ENCODE assay signal across 8 cellular contexts in genomic region chr10:97676770-97677581, GRCh38. TPM values are rescaled to one million over a fixed set of nuclear protein-coding genes. Genes with fewer than 3 reads are reported as not detected.
DNase-seq lines count a peak whose midpoint lies in the region; ATAC-seq and TF ChIP-seq lines count a peak whose summit lies in the region.

No MANE protein-coding gene starts in this region.

- H3K36me3 ChIP-seq in CD8-positive, alpha-beta T cell (ENCODE audit: insufficient read depth, low read length) = peaks cover 22% of the 10 kb centered on the region
- peaks cover 62% of the 10 kb centered on the region for H3K36me3 ChIP-seq in right atrium auricular region

- ATAC-seq in CD8-positive, alpha-beta T cell = peak; percentile 97

- DNase-seq in CD8-positive, alpha-beta T cell = peak in 6 of 7 experiments; percentile 27 to 70 (median 52)
- DNase-seq in GM19240 (ENCODE audit: insufficient read length, low spot score) (peak; percentile 71), HuH-7.5 (ENCODE audit: low spot score) (peak; percentile 77), SK-N-DZ (ENCODE audit: low spot score) (peak; percentile 57), amniotic epithelial cell (ENCODE audit: low read depth) (peak; percentile 55), right atrium auricular region (ENCODE audit: low spot score) (no peak), NCI-H524 treated with DMSO at 0.1 percent for 48 hours (lab: John Stamatoyannopoulos, UW) (no peak)
- DNase-seq in stimulated activated CD4-positive, alpha-beta T cell treated with anti-CD3 and anti-CD28 coated beads, Interleukin-1b, Interleukin-23, amount 100 ng/mL, for 4 hours (ENCODE audit: low read depth in 2 of 2) = peak; percentile 39 to 43

- CTCF ChIA-PET in CD8-positive, alpha-beta T cell (lab: Charles Lee) = interaction anchor here (0.5 to 12.1 kb wide), 20 partner anchors 9 to 192 kb away, joined by 3 to 172 read pairs (median 4); partner anchors contain the start of genes AVPI1 and ZFYVE27

- peaks cover 42% of the 10 kb centered on the region for H3K36me3 Mint-ChIP-seq in CD8-positive, alpha-beta T cell

- no peak overlapping the region for H3K27ac Mint-ChIP-seq in CD8-positive, alpha-beta T cell

- intact Hi-C loops in CD8-positive, alpha-beta T cell (cut with DNase I, micrococcal nuclease) = loop anchor here (1.0 to 10.0 kb wide), 6 partner anchors 24 to 368 kb away; no protein-coding TSS in a partner anchor

- H3K27me3 ChIP-seq in CD8-positive, alpha-beta T cell (ENCODE audit: insufficient read depth, low read length) = no peaks in the 10 kb centered on the region
- H3K27me3 ChIP-seq in right atrium auricular region = no peaks in the 10 kb centered on the region

- peak; percentile 91 for TF ChIP-seq CTCF in CD8-positive, alpha-beta T cell (IDR thresholded peaks at IDR 0.05)
- TF ChIP-seq CTCF in right atrium auricular region (IDR thresholded peaks at IDR 0.05) = peak; percentile 86 to 89

- H3K4me3 ChIP-seq in CD8-positive, alpha-beta T cell (ENCODE audit: low read depth, low read length) = no peak overlapping the region
- no peak overlapping the region for H3K4me3 ChIP-seq in right atrium auricular region

- no peaks in the 10 kb centered on the region for H3K27me3 Mint-ChIP-seq in CD8-positive, alpha-beta T cell (ENCODE audit: low read depth)

- H3K9me3 Mint-ChIP-seq in CD8-positive, alpha-beta T cell = no peaks in the 10 kb centered on the region

- no peak overlapping the region for H3K4me3 Mint-ChIP-seq in CD8-positive, alpha-beta T cell

- H3K4me1 Mint-ChIP-seq in CD8-positive, alpha-beta T cell (ENCODE audit: low read depth) = no peaks in the 10 kb centered on the region

- no peaks in the 10 kb centered on the region for H3K9me3 ChIP-seq in CD8-positive, alpha-beta T cell (ENCODE audit: low read length)
- no peaks in the 10 kb centered on the region for H3K9me3 ChIP-seq in right atrium auricular region

- H3K4me1 ChIP-seq in CD8-positive, alpha-beta T cell (ENCODE audit: insufficient read depth, low read length) = no peaks in the 10 kb centered on the region
- no peaks in the 10 kb centered on the region for H3K4me1 ChIP-seq in right atrium auricular region

- POLR2A ChIA-PET in CD8-positive, alpha-beta T cell (lab: Charles Lee) = interaction anchor here (0.5 kb wide), 1 partner anchor 10 kb away, joined by 3 read pairs; the partner anchor contains the start of gene AVPI1

- H3K27ac ChIP-seq in CD8-positive, alpha-beta T cell (ENCODE audit: low read depth, low read length) = no peak overlapping the region
- H3K27ac ChIP-seq in right atrium auricular region = no peak overlapping the region

RNA-seq across cellular contexts. Expression of gene AVPI1, which starts 10.1 kb away (rescaled TPM):
- 10 to 100 TPM; 13.7 TPM for total RNA-seq in CD8-positive, alpha-beta T cell
- 8.0 and 9.5 TPM in 2 replicates for polyA plus RNA-seq in SK-N-DZ (2014; cell fraction: cytosol; rRNA removed)
- 6.8 and 8.0 TPM in 2 replicates for polyA plus RNA-seq in SK-N-DZ (2014; cell fraction: nucleus; rRNA removed)
- total RNA-seq in right atrium auricular region = 10 to 100 TPM; 10.5 to 23.7 TPM

RNA-seq across cellular contexts. Expression of gene PI4K2A, which starts 36.5 kb away (rescaled TPM):
- total RNA-seq in CD8-positive, alpha-beta T cell = 10 to 100 TPM; 37.6 to 37.7 TPM
- 26.0 and 31.6 TPM in 2 replicates for polyA plus RNA-seq in SK-N-DZ (2014; cell fraction: cytosol; rRNA removed)
- 15.4 and 15.8 TPM in 2 replicates for polyA plus RNA-seq in SK-N-DZ (2014; cell fraction: nucleus; rRNA removed)
- total RNA-seq in right atrium auricular region = 10 to 100 TPM; 14.7 to 20.2 TPM

RNA-seq across cellular contexts. Expression of gene MARVELD1, which starts 36.6 kb away (rescaled TPM):
- total RNA-seq in CD8-positive, alpha-beta T cell = under 1 TPM; 0.30 to 0.39 TPM
- polyA plus RNA-seq in SK-N-DZ (2014; cell fraction: cytosol; rRNA removed) = 55.7 and 55.8 TPM in 2 replicates
- polyA plus RNA-seq in SK-N-DZ (2014; cell fraction: nucleus; rRNA removed) = 24.1 and 40.1 TPM in 2 replicates
- total RNA-seq in right atrium auricular region = 10 to 100 TPM in 1 of 2 donors, 1 to 10 TPM in 1; 8.5 to 26.5 TPM

RNA-seq across cellular contexts. Expression of gene MORN4, which starts 43.7 kb away (rescaled TPM):
- total RNA-seq in CD8-positive, alpha-beta T cell = not detected
- polyA plus RNA-seq in SK-N-DZ (2014; cell fraction: cytosol; rRNA removed) = 21.4 and 25.2 TPM in 2 replicates
- polyA plus RNA-seq in SK-N-DZ (2014; cell fraction: nucleus; rRNA removed) = 7.0 and 20.4 TPM in 2 replicates
- total RNA-seq in right atrium auricular region = 10 to 100 TPM; 15.6 to 27.0 TPM

RNA-seq across cellular contexts. Expression of gene ZFYVE27, which starts 60.0 kb away (rescaled TPM):
- total RNA-seq in CD8-positive, alpha-beta T cell = 10 to 100 TPM; 63.1 to 72.9 TPM
- polyA plus RNA-seq in SK-N-DZ (2014; cell fraction: cytosol; rRNA removed) = 61.0 and 63.6 TPM in 2 replicates
- polyA plus RNA-seq in SK-N-DZ (2014; cell fraction: nucleus; rRNA removed) = 102 and 106 TPM in 2 replicates
- 10 to 100 TPM; 14.6 to 16.1 TPM for total RNA-seq in right atrium auricular region

Comparison
In these comparisons a context has a peak if more than half of its experiments do, and no peak if none do; other contexts are left out.
1. DNase-seq: peak in CD8-positive, alpha-beta T cell (6 of 7), GM19240 (single experiment), HuH-7.5 (single experiment), SK-N-DZ (single experiment), amniotic epithelial cell (single experiment) and stimulated activated CD4-positive, alpha-beta T cell treated with anti-CD3 and anti-CD28 coated beads, Interleukin-1b, Interleukin-23, amount 100 ng/mL, for 4 hours (2 of 2); none in right atrium auricular region (single experiment) and NCI-H524 treated with DMSO at 0.1 percent for 48 hours (single experiment).
2. RNA of gene MARVELD1, which starts 36.6 kb away (total RNA-seq): 8.5 to 26.5 TPM in right atrium auricular region; 0.30 to 0.39 TPM in CD8-positive, alpha-beta T cell; every median in the first group is over 4 times any median in the second.